Comparison of ENCODE assay signal across 12 cellular contexts in genomic region chr7:92632791-92633190, GRCh38. TPM values are rescaled to one million over a fixed set of nuclear protein-coding genes. Genes with fewer than 3 reads are reported as not detected.
A peak's percentile ranks its signal among the peaks of the same experiment; 100 is the strongest.
DNase-seq lines count a peak whose midpoint lies in the region; ATAC-seq and TF ChIP-seq lines count a peak whose summit lies in the region.
"Had no signal": no experiment of that assay in that cellular context is flagged by ENCODE, and none has a peak within 500 bp of the region (broad histone marks: within the 10 kb centered on the region; RNA-seq: fewer than 3 reads in every experiment).

No MANE protein-coding gene starts in this region.

- H3K18ac ChIP-seq in mesenchymal stem cell (ENCODE audit: low read depth in 1 of 2, low read length in 2 of 2), result no peak overlapping the region

- no peak overlapping the region for H2AFZ ChIP-seq in mesenchymal stem cell (ENCODE audit: low read depth, low read length)

- H4K8ac ChIP-seq in mesenchymal stem cell (ENCODE audit: low read length), result no peak overlapping the region

- H3K79me1 ChIP-seq in mesenchymal stem cell (replicated peaks; ENCODE audit: low read length, poor library complexity, severe bottlenecking), result peaks cover 15% of the 10 kb centered on the region

- no peak overlapping the region for H2BK5ac ChIP-seq in mesenchymal stem cell (ENCODE audit: low read depth, low read length, poor library complexity, severe bottlenecking)

- intact Hi-C loops in heart right ventricle (cut with DNase I), result loop anchor here in 3 of 10 donors (5.0 kb wide), 3 partner anchors 65 to 200 kb away; no protein-coding TSS in a partner anchor
- intact Hi-C loops in left ventricle myocardium superior (cut with micrococcal nuclease), result loop anchor here (10.0 kb wide), 1 partner anchor 62 kb away; no protein-coding TSS in a partner anchor
- intact Hi-C loops in upper lobe of right lung (cut with DNase I), result loop anchor here (10.0 kb wide), 1 partner anchor 52 kb away; no protein-coding TSS in a partner anchor

- H3K27ac ChIP-seq in heart right ventricle (peak overlapping the region in 9 of 10 donors; percentile 16 to 70 (median 54)), mesenchymal stem cell (ENCODE audit: low read length, poor library complexity, severe bottlenecking) (peak overlapping the region; percentile 92), upper lobe of right lung (peak overlapping the region; percentile 51)
- H3K27ac ChIP-seq: VCaP had no signal

- TF ChIP-seq CTCF in heart right ventricle (IDR thresholded peaks at IDR 0.05) (no peak), upper lobe of right lung (IDR thresholded peaks at IDR 0.05) (no peak)

- H2BK15ac ChIP-seq in mesenchymal stem cell (ENCODE audit: low read depth, poor library complexity, severe bottlenecking), result no peak overlapping the region

- H2AK5ac ChIP-seq in mesenchymal stem cell (ENCODE audit: low read length, severe bottlenecking), result no peak overlapping the region

- H2BK120ac ChIP-seq in mesenchymal stem cell (ENCODE audit: low read depth, low read length), result no peak overlapping the region

- H3K27me3 ChIP-seq in heart right ventricle (no peaks in the 10 kb centered on the region), adipocyte (replicated peaks; ENCODE audit: control insufficient read depth, insufficient read depth, low read length) (no peaks in the 10 kb centered on the region), mesenchymal stem cell (ENCODE audit: control insufficient read depth in 1 of 2, insufficient read depth in 1 of 2, low read length in 2 of 2) (no peaks in the 10 kb centered on the region), upper lobe of right lung (no peaks in the 10 kb centered on the region)

- no peak overlapping the region for H3K23ac ChIP-seq in mesenchymal stem cell (ENCODE audit: low read length in 2 of 2)

- no peak overlapping the region for H4K91ac ChIP-seq in mesenchymal stem cell (ENCODE audit: low read length)

- H3K4me3 ChIP-seq in heart right ventricle (no peak overlapping the region), adipocyte (ENCODE audit: low read length) (peak overlapping the region; percentile 69), mesenchymal stem cell (ENCODE audit: insufficient read depth in 1 of 2, low read depth in 1 of 2, low read length in 2 of 2) (peak overlapping the region in 1 of 2 experiments; percentile 16), upper lobe of right lung (no peak overlapping the region)

- no peak overlapping the region for H3K14ac ChIP-seq in mesenchymal stem cell (ENCODE audit: low read length in 2 of 2)

- DNase-seq in heart right ventricle, result no peak
- no peak for DNase-seq in left ventricle myocardium superior
- no peak for DNase-seq in adipocyte (ENCODE audit: low read depth)
- no peak for DNase-seq in mesenchymal stem cell
- no peak for DNase-seq in upper lobe of right lung
- DNase-seq in retina, result no peak
- no peak for DNase-seq in DMS 273 treated with DMSO at 0.1 percent for 48 hours (lab: John Stamatoyannopoulos, UW)
- DNase-seq in T-helper 9 cell, result no peak
- DNase-seq: central memory CD4-positive, alpha-beta T cell; NCI-H524 treated with DMSO at 0.1 percent for 48 hours; nephron progenitor cell had no signal

- ATAC-seq in heart right ventricle (no peak), left ventricle myocardium superior (no peak), upper lobe of right lung (no peak)

- H3K36me3 ChIP-seq in heart right ventricle (peaks cover 0 to 3% (median 0%) of the 10 kb centered on the region in 9 donors), adipocyte (ENCODE audit: control insufficient read depth, insufficient read depth, low read length, severe bottlenecking) (no peaks in the 10 kb centered on the region), mesenchymal stem cell (ENCODE audit: control insufficient read depth in 1 of 2, insufficient read depth in 2 of 2, low read depth in 1 of 2, low read length in 2 of 2) (peaks cover 3% of the 10 kb centered on the region in 2 experiments), upper lobe of right lung (no peaks in the 10 kb centered on the region)

- WGBS in heart right ventricle, 2 donors, result 98% methylated on average over 1 of the region's 1 CpG
- WGBS in mesenchymal stem cell, result no CpG with 5 or more reads among the region's 1 CpG

- H3K9ac ChIP-seq in adipocyte (ENCODE audit: low read length), result peak overlapping the region; percentile 64
- peak overlapping the region; percentile 25 for H3K9ac ChIP-seq in mesenchymal stem cell (ENCODE audit: low read length)

- H2BK12ac ChIP-seq in mesenchymal stem cell (ENCODE audit: low read length in 2 of 2), result no peak overlapping the region

- H3K9me3 ChIP-seq in heart right ventricle (peaks cover 0 to 8% (median 0%) of the 10 kb centered on the region in 11 donors), adipocyte (ENCODE audit: control insufficient read depth, low read length) (no peaks in the 10 kb centered on the region), mesenchymal stem cell (ENCODE audit: control insufficient read depth, low read length) (no peaks in the 10 kb centered on the region), upper lobe of right lung (no peaks in the 10 kb centered on the region)

- H3K4me1 ChIP-seq in heart right ventricle (peaks cover 9 to 57% (median 52%) of the 10 kb centered on the region in 9 donors), adipocyte (ENCODE audit: control insufficient read depth, insufficient read depth, low read length) (peaks cover 37% of the 10 kb centered on the region), mesenchymal stem cell (ENCODE audit: control insufficient read depth, insufficient read depth, low read depth, low read length) (peaks cover 4% of the 10 kb centered on the region), upper lobe of right lung (peaks cover 25% of the 10 kb centered on the region)

- H3K4me2 ChIP-seq in mesenchymal stem cell (ENCODE audit: low read length, poor library complexity, severe bottlenecking), result no peak overlapping the region

- H3K4ac ChIP-seq in mesenchymal stem cell (ENCODE audit: low read depth in 1 of 2, low read length in 2 of 2), result no peak overlapping the region

RNA-seq across cellular contexts. Expression of gene FAM133B, which starts 42.6 kb away (rescaled TPM):
- total RNA-seq in heart right ventricle (10 to 100 TPM in 4 of 10 donors, 1 to 10 TPM in 6; 8.0 to 16.1 (median 9.8) TPM), left ventricle myocardium superior (14.8 TPM), upper lobe of right lung (21.2 TPM)
- 10 to 100 TPM in 1 of 2 donors, 1 to 10 TPM in 1; 8.4 to 37.0 TPM for polyA plus RNA-seq in heart right ventricle
- 38.9 TPM for polyA plus RNA-seq in mesenchymal stem cell (2013, experiment 1 of 2)
- 43.0 TPM for polyA plus RNA-seq in mesenchymal stem cell (2013, experiment 2 of 2)
